Comparison of ENCODE assay signal across 23 cellular contexts in the genomic region with DNA sequence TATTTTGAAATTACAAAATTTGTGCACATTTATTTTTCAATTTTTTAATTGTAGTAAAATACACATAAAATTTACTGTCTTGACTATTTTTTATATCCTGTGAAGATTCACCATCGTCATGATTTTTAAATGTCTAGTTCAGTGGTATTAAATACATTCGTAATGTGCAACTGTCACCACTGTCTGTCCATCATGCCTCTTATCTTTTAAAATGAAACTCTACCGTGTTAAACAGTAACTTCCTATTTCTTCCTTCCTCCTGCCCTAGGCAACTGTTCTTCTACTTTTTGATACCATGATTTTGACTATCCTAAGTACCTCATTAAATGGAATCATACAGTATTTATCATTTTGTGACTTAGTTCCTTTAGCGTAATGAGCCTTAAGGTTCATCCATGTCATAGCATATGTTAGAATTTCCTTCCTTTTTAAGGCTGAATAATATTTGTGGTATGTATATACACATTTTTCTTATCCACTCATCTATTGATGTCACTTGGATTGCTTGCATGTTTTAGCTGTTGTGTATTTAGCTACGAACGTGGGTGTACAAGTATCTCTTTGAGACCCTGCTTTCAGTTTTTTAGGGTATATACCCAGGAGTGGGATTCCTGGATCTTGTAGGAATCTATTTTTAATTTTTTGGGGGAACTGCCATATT. TPM values are rescaled to one million over a fixed set of nuclear protein-coding genes. Genes with fewer than 3 reads are reported as not detected.
DNase-seq lines count a peak whose midpoint lies in the region; ATAC-seq and TF ChIP-seq lines count a peak whose summit lies in the region.
"Had no signal": no experiment of that assay in that cellular context is flagged by ENCODE, and none has a peak within 500 bp of the region (broad histone marks: within the 10 kb centered on the region; RNA-seq: fewer than 3 reads in every experiment).

No MANE protein-coding gene starts in this region.

- DNase-seq in CD4-positive, CD25-positive, alpha-beta regulatory T cell, result no peak
- peak; percentile 39 for DNase-seq in NB4 (ENCODE audit: low read depth)
- peak; percentile 45 for DNase-seq in dermis blood vessel endothelial cell
- no peak for DNase-seq in stimulated activated CD4-positive, alpha-beta T cell treated with anti-CD3 and anti-CD28 coated beads, Interleukin-2, amount 100 ng/mL, for 48 hours
- no peak for DNase-seq in globus pallidus (ENCODE audit: low spot score)
- DNase-seq in MCF 10A (ENCODE audit: unreplicated experiment), result no peak
- DNase-seq: activated CD4-positive, alpha-beta memory T cell treated with anti-CD3 and anti-CD28 coated beads for 36 hours; activated T-cell treated with anti-CD3 and anti-CD28 coated beads, Interleukin-2, amount 50 U/mL, for 1 hour; brain microvascular endothelial cell; CD8-positive, alpha-beta T cell; cortex of kidney; DMS79 treated with DMSO at 0.1 percent for 48 hours; immature natural killer cell; MM.1S; NCI-H2029 treated with DMSO at 0.1 percent for 48 hours; NCI-H510A treated with DMSO at 0.1 percent for 48 hours; occipital lobe; Right ventricle myocardium superior; stimulated activated CD8-positive, alpha-beta memory T cell treated with anti-CD3 and anti-CD28 coated beads, Interleukin-4, amount 100 ng/mL, for 48 hours; substantia nigra had no signal

- no peak overlapping the region for H3K27ac Mint-ChIP-seq in CD4-positive, CD25-positive, alpha-beta regulatory T cell
- H3K27ac Mint-ChIP-seq in MCF 10A (ENCODE audit: low read depth, unreplicated experiment), result no peak overlapping the region
- H3K27ac Mint-ChIP-seq: activated CD4-positive, alpha-beta memory T cell treated with anti-CD3 and anti-CD28 coated beads for 36 hours; activated naive CD4-positive, alpha-beta T cell treated with anti-CD3 and anti-CD28 coated beads, Interleukin-2, amount 50 U/mL, for 24 hours; CD8-positive, alpha-beta T cell had no signal

- no TSS peak for BruUV-seq in MCF 10A (replicated peaks; lab: Mats Ljungman, UMichigan)

- TF ChIP-seq CTCF in NB4 (IDR thresholded peaks at IDR 0.05; ENCODE audit: low read depth, low read length) (no peak), MCF 10A (IDR thresholded peaks at IDR 0.05; ENCODE audit: unreplicated experiment) (no peak)

- intact Hi-C loops in MCF 10A (cut with micrococcal nuclease), result no loop called here

- no peaks in the 10 kb centered on the region for H3K36me3 Mint-ChIP-seq in CD4-positive, CD25-positive, alpha-beta regulatory T cell
- no peaks in the 10 kb centered on the region for H3K36me3 Mint-ChIP-seq in MCF 10A (ENCODE audit: insufficient read depth, unreplicated experiment)
- H3K36me3 Mint-ChIP-seq: CD8-positive, alpha-beta T cell had no signal

- no peaks in the 10 kb centered on the region for H3K27me3 ChIP-seq in CD4-positive, CD25-positive, alpha-beta regulatory T cell (ENCODE audit: control insufficient read depth, insufficient read depth, low read length)
- H3K27me3 ChIP-seq: brain microvascular endothelial cell had no signal

- H3K4me3 Mint-ChIP-seq in CD4-positive, CD25-positive, alpha-beta regulatory T cell, result peak overlapping the region in 2 of 4 donors; percentile 0 to 74
- H3K4me3 Mint-ChIP-seq in MCF 10A (ENCODE audit: unreplicated experiment), result no peak overlapping the region
- H3K4me3 Mint-ChIP-seq: activated CD4-positive, alpha-beta memory T cell treated with anti-CD3 and anti-CD28 coated beads for 36 hours; activated naive CD4-positive, alpha-beta T cell treated with anti-CD3 and anti-CD28 coated beads, Interleukin-2, amount 50 U/mL, for 24 hours; CD8-positive, alpha-beta T cell had no signal

- H3K9me3 Mint-ChIP-seq in CD4-positive, CD25-positive, alpha-beta regulatory T cell, result peaks cover 0 to 2% (median 0%) of the 10 kb centered on the region in 7 donors
- no peaks in the 10 kb centered on the region for H3K9me3 Mint-ChIP-seq in MCF 10A (ENCODE audit: unreplicated experiment)
- H3K9me3 Mint-ChIP-seq: activated CD4-positive, alpha-beta memory T cell treated with anti-CD3 and anti-CD28 coated beads for 36 hours; CD8-positive, alpha-beta T cell; immature natural killer cell had no signal

- POLR2A ChIA-PET in MCF 10A (lab: Yijun Ruan, JAX), result interaction anchor here (1.0 kb wide), 1 partner anchor 11 kb away, joined by 3 read pairs; no protein-coding TSS in a partner anchor

- no peaks in the 10 kb centered on the region for H3K9me3 ChIP-seq in CD4-positive, CD25-positive, alpha-beta regulatory T cell (ENCODE audit: control insufficient read depth in 2 of 2, low read length in 2 of 2)

- peaks cover 3% of the 10 kb centered on the region for H3K36me3 ChIP-seq in CD4-positive, CD25-positive, alpha-beta regulatory T cell (ENCODE audit: control insufficient read depth, insufficient read depth, low read length)
- H3K36me3 ChIP-seq: brain microvascular endothelial cell had no signal

- no peak for TF ChIP-seq POLR2A in NB4 (IDR thresholded peaks at IDR 0.05; ENCODE audit: extremely low read depth, insufficient read length)

- CTCF ChIA-PET in MCF 10A (lab: Yijun Ruan, JAX), result no interaction called here

- no peaks in the 10 kb centered on the region for H3K27me3 Mint-ChIP-seq in CD4-positive, CD25-positive, alpha-beta regulatory T cell
- H3K27me3 Mint-ChIP-seq in MCF 10A (ENCODE audit: insufficient read depth, unreplicated experiment), result no peaks in the 10 kb centered on the region
- H3K27me3 Mint-ChIP-seq: activated CD4-positive, alpha-beta memory T cell treated with anti-CD3 and anti-CD28 coated beads for 36 hours; activated naive CD4-positive, alpha-beta T cell treated with anti-CD3 and anti-CD28 coated beads, Interleukin-2, amount 50 U/mL, for 24 hours had no signal

- H3K4me3 ChIP-seq in CD4-positive, CD25-positive, alpha-beta regulatory T cell (ENCODE audit: low read depth, low read length), result peak overlapping the region; percentile 4
- H3K4me3 ChIP-seq in NB4 (ENCODE audit: low read depth, low read length), result no peak overlapping the region

- no peak overlapping the region for H3K27ac ChIP-seq in CD4-positive, CD25-positive, alpha-beta regulatory T cell (ENCODE audit: insufficient read depth, low read length, poor library complexity, severe bottlenecking)
- H3K27ac ChIP-seq: brain microvascular endothelial cell had no signal

- ATAC-seq in CD4-positive, CD25-positive, alpha-beta regulatory T cell (ENCODE audit: low read depth in 2 of 2), result no peak
- ATAC-seq in GM18909 (IDR thresholded peaks at IDR 0.05; ENCODE audit: poor library complexity, unreplicated experiment) (peak; percentile 39), GM21723 (IDR thresholded peaks at IDR 0.05; ENCODE audit: unreplicated experiment) (no peak)
- ATAC-seq: CD8-positive, alpha-beta T cell had no signal

- peaks cover 25% of the 10 kb centered on the region for H3K4me1 ChIP-seq in CD4-positive, CD25-positive, alpha-beta regulatory T cell (ENCODE audit: control insufficient read depth, insufficient read depth, low read length, poor library complexity, severe bottlenecking)

- peaks cover 48 to 74% (median 60%) of the 10 kb centered on the region in 4 donors for H3K4me1 Mint-ChIP-seq in CD4-positive, CD25-positive, alpha-beta regulatory T cell
- peaks cover 20% of the 10 kb centered on the region for H3K4me1 Mint-ChIP-seq in MCF 10A (ENCODE audit: insufficient read depth, unreplicated experiment)

RNA-seq across cellular contexts. Expression of gene SLK, which starts 13.4 kb away (rescaled TPM):
- total RNA-seq in CD4-positive, CD25-positive, alpha-beta regulatory T cell, result 23.5 TPM
- 1 to 10 TPM; 3.2 to 6.0 (median 3.3) TPM for polyA plus RNA-seq in CD4-positive, CD25-positive, alpha-beta regulatory T cell
- total RNA-seq in dermis blood vessel endothelial cell, result 80.3 and 99.9 TPM in 2 replicates
- 57.3 and 71.9 TPM in 2 replicates for total RNA-seq in MCF 10A (2022)

Comparison
In these comparisons a context has a peak if more than half of its experiments do, and no peak if none do; other contexts are left out.
1. DNase-seq: peak in NB4 (single experiment) and dermis blood vessel endothelial cell (single experiment); none in CD4-positive, CD25-positive, alpha-beta regulatory T cell (0 of 3), stimulated activated CD4-positive, alpha-beta T cell treated with anti-CD3 and anti-CD28 coated beads, Interleukin-2, amount 100 ng/mL, for 48 hours (0 of 2), globus pallidus (single experiment) and MCF 10A (single experiment).